8 cellular contexts compared by ENCODE assay signal in the genomic region with DNA sequence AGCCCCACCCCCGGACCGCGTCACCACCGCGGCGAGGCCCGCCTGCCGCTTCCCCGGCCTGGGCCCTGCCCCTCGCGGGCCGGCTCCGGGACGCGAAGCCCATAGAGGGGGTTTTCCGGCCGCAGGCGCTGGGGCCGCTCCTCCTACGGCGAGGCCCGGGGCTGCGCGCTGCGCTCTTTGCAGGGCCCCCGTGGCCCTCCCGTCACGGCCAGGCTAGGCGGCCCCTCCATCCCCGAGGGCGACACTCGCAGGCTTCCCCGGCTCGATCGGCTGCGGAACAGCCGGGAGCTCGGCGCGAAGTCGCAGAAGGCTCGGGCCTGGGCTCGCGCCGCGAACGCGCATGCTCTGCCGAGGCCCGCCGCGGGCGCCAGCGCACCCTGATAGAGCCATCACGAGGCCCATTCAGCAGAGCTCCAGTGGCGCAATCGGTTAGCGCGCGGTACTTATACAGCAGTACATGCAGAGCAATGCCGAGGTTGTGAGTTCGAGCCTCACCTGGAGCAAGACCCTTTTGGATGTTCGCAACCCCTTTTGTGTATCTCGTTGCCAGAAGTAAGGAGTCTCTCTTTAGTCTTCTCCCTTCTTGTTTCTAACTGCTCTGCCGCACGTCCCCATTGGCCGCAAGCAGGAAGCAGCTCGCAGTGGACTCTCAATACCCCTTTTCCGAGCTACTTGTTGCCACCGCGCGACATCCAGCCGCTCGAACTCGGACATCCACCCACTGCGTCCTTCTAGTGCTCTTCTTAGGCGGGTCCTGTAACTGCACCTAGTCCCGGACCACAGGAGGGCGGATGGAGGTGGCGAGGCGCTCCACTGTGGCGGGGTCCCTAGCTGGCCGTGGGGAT. TPM values are rescaled to one million over a fixed set of nuclear protein-coding genes. Genes with fewer than 3 reads are reported as not detected.
DNase-seq lines count a peak whose midpoint lies in the region; ATAC-seq and TF ChIP-seq lines count a peak whose summit lies in the region.

No MANE protein-coding gene starts in this region.

- peak overlapping the region; percentile 97 for H3K27ac ChIP-seq in brain microvascular endothelial cell
- H3K27ac ChIP-seq in skeletal muscle tissue (ENCODE audit: low read depth, low read length): peak overlapping the region; percentile 98

- H3K9ac ChIP-seq in skeletal muscle tissue (ENCODE audit: low read depth in 1 of 3, low read length in 3 of 3): peak overlapping the region; percentile 93 to 99 (median 95)

- no peaks in the 10 kb centered on the region for H3K9me3 ChIP-seq in iPS-18c (ENCODE audit: control insufficient read depth, insufficient read depth, low read length)
- no peaks in the 10 kb centered on the region for H3K9me3 ChIP-seq in skeletal muscle tissue (ENCODE audit: control insufficient read depth in 3 of 3, low read length in 3 of 3)

- H3K36me3 ChIP-seq in brain microvascular endothelial cell (replicated peaks): no peaks in the 10 kb centered on the region
- no peaks in the 10 kb centered on the region for H3K36me3 ChIP-seq in skeletal muscle tissue (ENCODE audit: control insufficient read depth in 3 of 3, insufficient read depth in 3 of 3, low read length in 3 of 3)

- in situ Hi-C loops in brain microvascular endothelial cell (cut with HindIII; ENCODE audit: low pct_ligation_motif_present, low sequenced_read_pairs): no loop called here

- peak; percentile 61 for ATAC-seq in HG03066 (IDR thresholded peaks at IDR 0.05; ENCODE audit: low read depth, unreplicated experiment)

- peak; percentile 24 for TF ChIP-seq CTCF in brain microvascular endothelial cell (IDR thresholded peaks at IDR 0.05; ENCODE audit: low read depth, low read length, missing control alignments)

- TF ChIP-seq POLR2A in GM18526 (IDR thresholded peaks at IDR 0.05; ENCODE audit: extremely low read depth, insufficient read length): peak; percentile 81

- H3K4me1 ChIP-seq in skeletal muscle tissue (ENCODE audit: control insufficient read depth in 3 of 3, insufficient read depth in 3 of 3, low read length in 3 of 3): peaks cover 5 to 19% (median 17%) of the 10 kb centered on the region in 3 donors

- peak; percentile 98 for DNase-seq in A172 (ENCODE audit: low spot score)
- DNase-seq in NCI-H2107 treated with DMSO at 0.1 percent for 48 hours (lab: John Stamatoyannopoulos, UW; ENCODE audit: unreplicated experiment): peak; percentile 91
- peak; percentile 96 for DNase-seq in UCSD-AML1 (lab: John Stamatoyannopoulos, UW; ENCODE audit: unreplicated experiment)
- DNase-seq in brain microvascular endothelial cell: peak; percentile 94

- H3K27me3 ChIP-seq in brain microvascular endothelial cell (replicated peaks): no peaks in the 10 kb centered on the region
- H3K27me3 ChIP-seq in skeletal muscle tissue (ENCODE audit: control insufficient read depth in 3 of 3, insufficient read depth in 3 of 3, low read length in 3 of 3): no peaks in the 10 kb centered on the region

- H3K4me3 ChIP-seq in brain microvascular endothelial cell (ENCODE audit: low read depth, low read length): peak overlapping the region; percentile 63
- peak overlapping the region; percentile 67 for H3K4me3 ChIP-seq in iPS-18c (ENCODE audit: insufficient read depth, low read depth, low read length)
- H3K4me3 ChIP-seq in skeletal muscle tissue (ENCODE audit: low read length in 3 of 3): peak overlapping the region; percentile 78 to 89 (median 86)

RNA-seq across cellular contexts. Expression of a gene that starts 18.0 kb away (rescaled TPM):
- total RNA-seq in A172 (2014; rRNA removed; shearing (Covaris generic)): not detected in 2 replicates
- total RNA-seq in skeletal muscle tissue: 4.2 TPM

RNA-seq across cellular contexts. Expression of a gene that starts 46.4 kb away (rescaled TPM):
- total RNA-seq in A172 (2014; rRNA removed; shearing (Covaris generic)): not detected in 2 replicates
- under 0.01 TPM for total RNA-seq in skeletal muscle tissue

Comparison
In these comparisons a context has a peak if more than half of its experiments do, and no peak if none do; other contexts are left out.
1. Peak in every context shown above with its lines: DNase-seq, ATAC-seq, H3K4me3 ChIP-seq and H3K27ac ChIP-seq.